In the genomic region with DNA sequence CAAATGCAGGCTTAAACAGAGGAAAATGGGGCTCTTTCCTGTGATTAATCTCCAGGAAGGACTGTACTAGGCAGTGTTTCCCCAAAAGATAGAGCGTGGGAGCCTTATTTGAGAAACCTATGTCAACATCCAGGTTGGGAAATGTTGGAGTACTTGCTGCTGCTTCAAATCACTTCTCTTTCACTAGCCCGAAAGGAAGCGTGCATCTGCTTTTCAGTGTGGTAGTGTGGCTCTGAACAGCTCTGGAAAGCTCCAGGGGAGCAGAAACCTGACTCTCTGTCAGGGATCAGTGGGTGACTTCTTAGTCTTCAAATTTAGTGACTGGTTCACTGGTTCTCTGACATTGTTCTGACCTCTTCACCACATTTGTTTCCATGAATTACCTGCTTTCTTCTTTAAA, we compare ENCODE assay signal across 17 cellular contexts. TPM values are rescaled to one million over a fixed set of nuclear protein-coding genes. Genes with fewer than 3 reads are reported as not detected.
A peak's percentile ranks its signal among the peaks of the same experiment; 100 is the strongest.
DNase-seq lines count a peak whose midpoint lies in the region; ATAC-seq and TF ChIP-seq lines count a peak whose summit lies in the region.
"Had no signal": no experiment of that assay in that cellular context is flagged by ENCODE, and none has a peak within 500 bp of the region (broad histone marks: within the 10 kb centered on the region; RNA-seq: fewer than 3 reads in every experiment).

No MANE protein-coding gene starts in this region.

- H3K9me3 ChIP-seq in HEK293 (ENCODE audit: control insufficient read depth, insufficient read depth, low read depth, low read length) (no peaks in the 10 kb centered on the region), right cardiac atrium (ENCODE audit: control insufficient read depth, low read length) (no peaks in the 10 kb centered on the region), skeletal muscle tissue (ENCODE audit: control insufficient read depth in 3 of 3, low read length in 3 of 3) (no peaks in the 10 kb centered on the region)

- no peak for DNase-seq in right cardiac atrium
- DNase-seq in DMS79 (lab: John Stamatoyannopoulos, UW), result no peak
- DNase-seq in NCI-H1694 (lab: John Stamatoyannopoulos, UW), result no peak
- no peak for DNase-seq in SHP77 treated with DMSO at 0.1 percent for 48 hours (lab: John Stamatoyannopoulos, UW)
- DNase-seq: activated CD4-positive, alpha-beta T cell treated with anti-CD3 and anti-CD28 coated beads for 48 hours; CD4-positive, alpha-beta memory T cell; NCI-H446 treated with DMSO at 0.1 percent for 48 hours; retina; stimulated activated naive CD8-positive, alpha-beta T cell treated with anti-CD3 and anti-CD28 coated beads, Interleukin-15, Interleukin-2, amounts not matched to agents 100 U/mL and 50 U/mL, for 24 hours had no signal

- no peak overlapping the region for H3K4me3 ChIP-seq in HEK293 (ENCODE audit: low read depth, low read length)
- H3K4me3 ChIP-seq in right cardiac atrium (ENCODE audit: low read length), result no peak overlapping the region
- H3K4me3 ChIP-seq in skeletal muscle tissue (ENCODE audit: low read length in 3 of 3), result no peak overlapping the region

- peak overlapping the region in 2 of 3 donors; percentile 18 to 51 for H3K9ac ChIP-seq in skeletal muscle tissue (ENCODE audit: low read depth in 1 of 3, low read length in 3 of 3)

- CTCF ChIA-PET in HEK293 (lab: Yijun Ruan, JAX), result interaction anchor here (0.6 to 0.8 kb wide), 3 partner anchors 24 to 486 kb away, joined by 3 to 5 read pairs (median 3); no protein-coding TSS in a partner anchor

- H3K36me3 ChIP-seq in HEK293 (ENCODE audit: control insufficient read depth in 2 of 2, insufficient read depth in 1 of 2, low read length in 2 of 2), result peaks cover 0 to 29% of the 10 kb centered on the region in 2 experiments; a peak in 1 of 3 replicates
- no peaks in the 10 kb centered on the region for H3K36me3 ChIP-seq in skeletal muscle tissue (ENCODE audit: control insufficient read depth in 3 of 3, insufficient read depth in 3 of 3, low read length in 3 of 3)
- H3K36me3 ChIP-seq: brain microvascular endothelial cell had no signal

- H3K4me1 ChIP-seq in HEK293 (ENCODE audit: control insufficient read depth, insufficient read depth, low read length) (peaks cover 26% of the 10 kb centered on the region), right cardiac atrium (ENCODE audit: control insufficient read depth, insufficient read depth, low read length) (peaks cover 13% of the 10 kb centered on the region), skeletal muscle tissue (ENCODE audit: control insufficient read depth in 3 of 3, insufficient read depth in 3 of 3, low read length in 3 of 3) (peaks cover 15 to 25% (median 17%) of the 10 kb centered on the region in 3 donors)

- no peak for TF ChIP-seq CTCF in HEK293 (tag by site-specific recombination; IDR thresholded peaks at IDR 0.05)

- WGBS in right cardiac atrium, result 68% methylated on average over 3 of the region's 3 CpGs

- H3K27ac ChIP-seq in HEK293 (ENCODE audit: extremely low read depth, low read depth, low read length), result no peak overlapping the region
- H3K27ac ChIP-seq in angular gyrus (ENCODE audit: low read depth, low read length), result peak overlapping the region; percentile 26
- H3K27ac ChIP-seq in right cardiac atrium (ENCODE audit: low read length), result peak overlapping the region; percentile 85
- peak overlapping the region; percentile 37 for H3K27ac ChIP-seq in skeletal muscle tissue (ENCODE audit: low read depth, low read length)
- H3K27ac ChIP-seq: epithelial cell of prostate had no signal

- intact Hi-C loops in right cardiac atrium (cut with DNase I), result no loop called here

- POLR2A ChIA-PET in HEK293 (lab: Yijun Ruan, JAX), result no interaction called here

- H3K27me3 ChIP-seq in right cardiac atrium (ENCODE audit: control insufficient read depth, insufficient read depth) (no peaks in the 10 kb centered on the region), skeletal muscle tissue (ENCODE audit: control insufficient read depth in 3 of 3, insufficient read depth in 3 of 3, low read length in 3 of 3) (no peaks in the 10 kb centered on the region)
- H3K27me3 ChIP-seq: brain microvascular endothelial cell had no signal

- no peak for ATAC-seq in right cardiac atrium
- no peak for ATAC-seq in GM21360 (IDR thresholded peaks at IDR 0.05; ENCODE audit: unreplicated experiment)
- ATAC-seq: Panc1; stimulated activated naive CD8-positive, alpha-beta T cell treated with anti-CD3 and anti-CD28 coated beads, Interleukin-15, Interleukin-2, amounts not matched to agents 100 U/mL and 50 U/mL, for 24 hours had no signal

TF ChIP-seq in HEK293, 187 proteins besides CTCF, POLR2A, EP300 and RAD21:
- no peak for TF ChIP-seq TCF7L2 (IDR thresholded peaks at IDR 0.05; ENCODE audit: borderline replicate concordance, low read depth, low read length)
- peak; percentile 46 for TF ChIP-seq GLIS1 (tag by site-specific recombination; IDR thresholded peaks at IDR 0.05)

RNA-seq across cellular contexts. Expression of gene DLG3, which starts 36.8 kb away (rescaled TPM):
- total RNA-seq in right cardiac atrium, result 10 to 100 TPM; 11.9 to 20.8 (median 15.7) TPM
- 7.3 TPM for polyA plus RNA-seq in right cardiac atrium
- 7.3 TPM for total RNA-seq in skeletal muscle tissue

RNA-seq across cellular contexts. Expression of gene GDPD2, which starts 58.3 kb away (rescaled TPM):
- total RNA-seq in right cardiac atrium, result not detected
- not detected for polyA plus RNA-seq in right cardiac atrium
- not detected for total RNA-seq in skeletal muscle tissue
- total RNA-seq: activated T-helper 1 cell treated with anti-CD3 and anti-CD28 coated beads, Interleukin-12 subunit alpha, Interleukin-12 subunit beta, Interleukin-2, Interleukin-4 antibody, amounts not matched to agents 30 ng/mL and 10 ng/mL and 1 ng/mL, durations not matched to agents 14 hours and 24 hours and 36 hours; CD4-positive, alpha-beta memory T cell had no signal
- polyA plus RNA-seq: CD4-positive, alpha-beta memory T cell had no signal
